In the genomic region with DNA sequence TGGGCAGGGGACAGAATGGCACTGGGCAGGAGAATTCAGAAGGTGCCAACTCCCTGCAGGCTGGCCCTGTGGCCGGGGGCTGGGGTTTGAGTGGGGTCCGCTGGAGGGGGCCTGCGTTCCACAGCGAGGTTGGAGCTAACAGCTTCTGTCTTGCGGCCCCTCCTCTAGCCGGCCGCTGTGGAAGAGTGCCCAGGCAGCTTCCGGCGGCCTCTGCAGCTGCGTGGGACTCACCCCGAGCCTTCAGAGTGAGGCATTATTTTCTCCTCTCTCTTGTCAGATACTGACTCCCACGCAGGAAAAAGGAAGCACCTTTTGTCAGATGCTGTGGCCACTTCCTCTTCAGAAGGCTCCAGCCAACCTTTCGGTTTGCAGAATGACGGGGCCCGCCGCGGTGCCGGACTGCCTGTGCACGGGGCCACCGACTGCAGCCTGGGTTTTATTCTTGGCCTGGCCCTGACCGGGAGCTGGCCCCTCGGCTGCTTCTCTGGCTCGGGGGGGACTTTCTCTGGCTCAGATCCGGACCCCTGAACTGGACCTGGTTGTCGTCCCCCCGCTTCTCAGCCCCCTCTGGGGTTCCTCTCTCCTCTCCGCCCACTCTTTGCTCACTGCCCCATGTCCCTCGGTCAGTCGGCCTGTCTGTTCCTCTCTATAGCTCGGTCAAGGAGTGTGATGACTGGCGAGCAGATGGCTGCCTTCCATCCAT, we compare ENCODE assay signal across 8 cellular contexts. TPM values are rescaled to one million over a fixed set of nuclear protein-coding genes. Genes with fewer than 3 reads are reported as not detected.
DNase-seq lines count a peak whose midpoint lies in the region; ATAC-seq and TF ChIP-seq lines count a peak whose summit lies in the region.

No MANE protein-coding gene starts in this region.

- no peaks in the 10 kb centered on the region for H3K9me3 ChIP-seq in tibial nerve

- ATAC-seq in GM18873 (IDR thresholded peaks at IDR 0.05; ENCODE audit: low FRiP score, unreplicated experiment), result peak; percentile 92
- ATAC-seq in HG03066 (IDR thresholded peaks at IDR 0.05; ENCODE audit: low read depth, unreplicated experiment), result peak; percentile 86

- H3K27ac ChIP-seq in tibial nerve, result peak overlapping the region in 3 of 4 donors; percentile 68 to 83 (median 77)

- peaks cover 0 to 40% (median 7%) of the 10 kb centered on the region in 4 donors for H3K4me1 ChIP-seq in tibial nerve

- no peaks in the 10 kb centered on the region for H3K36me3 ChIP-seq in tibial nerve

- DNase-seq in T-helper 9 cell (peak; percentile 31), mucosa of gallbladder (ENCODE audit: low spot score) (peak; percentile 65), tibial nerve (ENCODE audit: low spot score in 2 of 2) (peak; percentile 27 to 37), DMS79 treated with DMSO at 0.1 percent for 48 hours (lab: John Stamatoyannopoulos, UW) (no peak), DMS114 treated with DMSO at 0.1 percent for 48 hours (lab: John Stamatoyannopoulos, UW; ENCODE audit: unreplicated experiment) (no peak)
- DNase-seq in central memory CD4-positive, alpha-beta T cell, result peak; percentile 51

- WGBS in tibial nerve, 2 donors, result 63 to 69% methylated on average over 27 to 31 of the region's 31 CpGs

- peak in 1 of 2 donors; percentile 64 for TF ChIP-seq EP300 in tibial nerve (IDR thresholded peaks at IDR 0.05)

- TF ChIP-seq CTCF in tibial nerve (IDR thresholded peaks at IDR 0.05), result no peak

- H3K4me3 ChIP-seq in tibial nerve, result peak overlapping the region in 2 of 4 donors; percentile 44 to 49

- TF ChIP-seq POLR2A in tibial nerve (IDR thresholded peaks at IDR 0.05), result peak in 1 of 2 donors; percentile 17

- no peaks in the 10 kb centered on the region for H3K27me3 ChIP-seq in tibial nerve

RNA-seq across cellular contexts. Expression of gene ARHGAP25, which starts 40.1 kb away (rescaled TPM):
- total RNA-seq in mucosa of gallbladder (12.6 TPM), tibial nerve (1 to 10 TPM; 4.3 to 9.6 (median 5.3) TPM)

Comparison
In these comparisons a context has a peak if more than half of its experiments do, and no peak if none do; other contexts are left out.
1. DNase-seq: peak in T-helper 9 cell (single experiment), central memory CD4-positive, alpha-beta T cell (single experiment), mucosa of gallbladder (single experiment) and tibial nerve (2 of 2); none in DMS79 treated with DMSO at 0.1 percent for 48 hours (single experiment) and DMS114 treated with DMSO at 0.1 percent for 48 hours (single experiment).